In the genomic region with DNA sequence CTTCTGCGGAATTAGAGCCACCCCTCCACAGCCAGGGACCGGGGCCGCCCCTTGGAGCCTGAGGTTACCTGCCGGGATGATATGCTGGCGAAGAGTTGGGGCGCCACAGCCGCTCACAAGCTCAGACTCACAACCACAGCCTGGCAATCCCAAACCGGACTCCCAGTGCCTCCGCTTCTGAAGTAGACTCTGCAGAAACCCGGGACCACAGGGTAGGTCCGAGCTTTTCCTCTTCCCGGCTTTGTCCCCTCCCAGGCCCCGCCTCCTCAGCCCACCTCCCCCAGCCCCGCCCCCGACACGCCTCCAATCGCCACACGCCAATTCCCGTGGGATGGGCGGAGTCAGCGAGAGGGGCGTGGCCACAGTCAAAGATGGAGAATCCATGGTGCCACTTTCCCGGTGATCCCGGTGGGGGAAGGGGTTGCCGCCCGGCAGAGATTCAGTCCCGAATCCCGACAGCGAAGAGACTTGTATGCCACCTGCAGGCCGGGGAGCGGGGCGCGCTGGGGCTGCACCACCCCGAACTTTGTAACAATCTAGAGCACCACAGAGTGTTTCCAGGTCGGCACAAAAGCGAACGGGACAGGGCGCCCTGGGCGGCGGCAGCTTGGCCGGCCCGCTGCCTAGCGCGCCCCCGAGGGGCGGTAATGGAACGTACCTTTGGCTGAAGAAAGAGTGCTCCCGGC, we compare ENCODE assay signal across 8 cellular contexts. TPM values are rescaled to one million over a fixed set of nuclear protein-coding genes. Genes with fewer than 3 reads are reported as not detected.
DNase-seq lines count a peak whose midpoint lies in the region; ATAC-seq and TF ChIP-seq lines count a peak whose summit lies in the region.

IDH1 (minus strand) TSS at position 201 of the 686 bp plus-strand sequence. CDS start 3,520 bp downstream, outside the sequence.

- peak within 1 kb of the TSS; percentile 79 to 86 (median 84) for H3K27ac ChIP-seq in sigmoid colon

- H3K4me3 ChIP-seq in astrocyte of the spinal cord (ENCODE audit: low read depth, low read length), result peak within 1 kb of the TSS; percentile 96
- peak within 1 kb of the TSS; percentile 66 to 78 (median 74) for H3K4me3 ChIP-seq in sigmoid colon

- in situ Hi-C loops in astrocyte of the spinal cord (cut with HindIII; ENCODE audit: low sequenced_read_pairs), result no loop called here

- intact Hi-C loops in sigmoid colon (cut with DNase I), result loop anchor here (1.0 to 10.0 kb wide), 3 partner anchors 11 to 630 kb away; partner anchors contain the start of genes METTL21A and PIKFYVE

- no peaks in the 10 kb centered on the region for H3K9me3 ChIP-seq in sigmoid colon

- H3K4me1 ChIP-seq in sigmoid colon, result peaks cover 0 to 43% (median 22%) of the 10 kb centered on the region in 4 donors

- H3K27me3 ChIP-seq in sigmoid colon, result no peaks in the 10 kb centered on the region

- H3K36me3 ChIP-seq in sigmoid colon, result peaks cover 0 to 25% (median 3%) of the 10 kb centered on the region in 4 donors

- ATAC-seq in HG02981 (IDR thresholded peaks at IDR 0.05; ENCODE audit: unreplicated experiment), result peak; percentile 74

- DNase-seq in NCI-H187 (lab: John Stamatoyannopoulos, UW), result peak; percentile 75 to 85
- DNase-seq in NCI-H187 treated with DMSO at 0.1 percent for 48 hours (lab: John Stamatoyannopoulos, UW), result no peak
- DNase-seq in NCI-H2081 (lab: John Stamatoyannopoulos, UW), result peak; percentile 90 to 94
- DNase-seq in T1000 (lab: John Stamatoyannopoulos, UW), result peak; percentile 95
- peak; percentile 94 for DNase-seq in astrocyte of the spinal cord (ENCODE audit: low read depth, low spot score)
- peak; percentile 77 to 98 (median 95) for DNase-seq in hypothalamus (lab: John Stamatoyannopoulos, UW)
- peak; percentile 97 for DNase-seq in sigmoid colon

- WGBS in sigmoid colon, 2 donors, result 0% methylated on average over 48 of the region's 48 CpGs

- TF ChIP-seq CTCF in astrocyte of the spinal cord (IDR thresholded peaks at IDR 0.05; ENCODE audit: low read depth, low read length) (peak; percentile 47), sigmoid colon (IDR thresholded peaks at IDR 0.05) (peak in 2 of 4 experiments; percentile 19 to 29)

- TF ChIP-seq POLR2A in sigmoid colon (IDR thresholded peaks at IDR 0.05), result peak in 1 of 2 donors; percentile 46

- TF ChIP-seq EP300 in sigmoid colon (IDR thresholded peaks at IDR 0.05), result no peak

RNA-seq across cellular contexts. Expression of gene IDH1, which starts in this region (rescaled TPM):
- total RNA-seq in sigmoid colon, result 10 to 100 TPM; 34.2 to 46.4 (median 37.7) TPM
- 100 to 1,000 TPM; 133 to 287 (median 155) TPM for polyA plus RNA-seq in sigmoid colon
